Comparison of ENCODE assay signal across 16 cellular contexts in the genomic region with DNA sequence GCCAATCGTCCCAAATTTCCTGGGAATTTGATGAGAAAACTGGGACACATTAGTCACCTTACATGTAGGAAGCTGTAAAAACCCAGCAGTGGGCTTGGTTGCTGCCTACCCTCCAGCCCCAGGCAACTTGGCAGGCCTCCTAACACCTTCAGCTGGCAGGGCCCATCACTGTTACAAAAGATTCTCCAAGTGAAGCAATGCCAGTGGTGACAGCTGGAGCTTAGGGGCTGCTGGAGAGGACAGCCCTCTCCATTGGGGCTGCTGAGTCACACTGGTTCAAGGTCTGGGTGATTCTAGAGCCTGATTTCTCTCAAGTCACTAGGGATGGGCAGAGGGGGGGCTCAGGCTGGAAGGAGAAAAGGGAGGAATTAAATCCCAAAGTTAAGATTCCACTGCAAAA.
DNase-seq lines count a peak whose midpoint lies in the region; ATAC-seq and FAIRE-seq lines count a peak whose summit lies in the region.
"Had no signal": no experiment of that assay in that cellular context is flagged by ENCODE, and none has a peak within 500 bp of the region (broad histone marks: within the 10 kb centered on the region; RNA-seq: fewer than 3 reads in every experiment).

No MANE protein-coding gene starts in this region.

- H3K79me1 ChIP-seq in mesendoderm (ENCODE audit: low read length) = no peaks in the 10 kb centered on the region

- H3K56ac ChIP-seq in mesendoderm (ENCODE audit: low read length) = no peak overlapping the region

- no peaks in the 10 kb centered on the region for H3K27me3 ChIP-seq in mesendoderm (ENCODE audit: insufficient read depth, low read length, poor library complexity)
- H3K27me3 ChIP-seq: right lobe of liver had no signal

- no peaks in the 10 kb centered on the region for H3K4me1 ChIP-seq in mesendoderm (ENCODE audit: control insufficient read depth, low read depth, low read length)
- H3K4me1 ChIP-seq: right lobe of liver had no signal

- H3K18ac ChIP-seq in mesendoderm (ENCODE audit: low read length) = no peak overlapping the region

- H3K27ac ChIP-seq in mesendoderm (ENCODE audit: low read depth, low read length) = no peak overlapping the region
- H3K27ac ChIP-seq: right lobe of liver had no signal

- no peak overlapping the region for H4K5ac ChIP-seq in mesendoderm (ENCODE audit: low read length)

- no peak overlapping the region for H2BK120ac ChIP-seq in mesendoderm (ENCODE audit: low read depth, low read length)

- no CpG with 5 or more reads among the region's 1 CpG for WGBS in mesendoderm (ENCODE audit: extremely low coverage, insufficient coverage, low lambda C conversion rate)

- H2BK5ac ChIP-seq in mesendoderm (ENCODE audit: low read length) = no peak overlapping the region

- H3K79me2 ChIP-seq in mesendoderm (ENCODE audit: control insufficient read depth, insufficient read depth, low read length) = no peaks in the 10 kb centered on the region

- H2BK15ac ChIP-seq in mesendoderm (replicated peaks; ENCODE audit: low read depth) = no peak overlapping the region

- H3K4me3 ChIP-seq in mesendoderm (ENCODE audit: low read length) = no peak overlapping the region
- H3K4me3 ChIP-seq: right lobe of liver had no signal

- H4K8ac ChIP-seq in mesendoderm (ENCODE audit: low read depth, low read length) = no peak overlapping the region

- H3K4ac ChIP-seq in mesendoderm (ENCODE audit: low read depth, low read length) = no peak overlapping the region

- H2AK5ac ChIP-seq in mesendoderm (ENCODE audit: low read length) = no peak overlapping the region

- H3K4me2 ChIP-seq in mesendoderm (ENCODE audit: low read length) = no peak overlapping the region

- no peak overlapping the region for H3K23ac ChIP-seq in mesendoderm (ENCODE audit: low read length)

- no peak overlapping the region for H3K9ac ChIP-seq in mesendoderm (ENCODE audit: low read length)

- peak; percentile 82 for DNase-seq in DMS 273 (lab: John Stamatoyannopoulos, UW; ENCODE audit: unreplicated experiment)
- peak; percentile 61 for DNase-seq in HTR-8/SVneo (ENCODE audit: insufficient read length, low spot score)
- DNase-seq in amniotic epithelial cell (ENCODE audit: low read depth) = peak; percentile 49
- DNase-seq in mesendoderm = peak; percentile 11
- no peak for DNase-seq in SKM-1 (lab: John Stamatoyannopoulos, UW; ENCODE audit: unreplicated experiment)
- no peak for DNase-seq in medulla oblongata (ENCODE audit: extremely low spot score)
- no peak for DNase-seq in OCI-M2 (lab: John Stamatoyannopoulos, UW; ENCODE audit: unreplicated experiment)
- DNase-seq: activated naive CD4-positive, alpha-beta T cell treated with anti-CD3 and anti-CD28 coated beads, Interleukin-2, amount 50 U/mL, for 16 hours; immature natural killer cell; naive B cell; NCI-H2081; substantia nigra had no signal

- peak; percentile 44 for FAIRE-seq in HTR-8/SVneo (lab: Jason Lieb, UNC)
- FAIRE-seq: H54 had no signal

- no peaks in the 10 kb centered on the region for H3K36me3 ChIP-seq in mesendoderm (ENCODE audit: control insufficient read depth, insufficient read depth, low read length)
- H3K36me3 ChIP-seq: right lobe of liver had no signal

- no peak for ATAC-seq in HG03025 (IDR thresholded peaks at IDR 0.05; ENCODE audit: low FRiP score, unreplicated experiment)
- ATAC-seq: CD8-positive, alpha-beta T cell; right lobe of liver had no signal

Comparison
In these comparisons a context has a peak if more than half of its experiments do, and no peak if none do; other contexts are left out.
1. DNase-seq: peak in DMS 273 (single experiment), HTR-8/SVneo (single experiment), amniotic epithelial cell (single experiment) and mesendoderm (single experiment); none in SKM-1 (single experiment), medulla oblongata (single experiment) and OCI-M2 (single experiment).